In genomic region chr1:175480343-175480827, GRCh38 we compare ENCODE assay signal across 19 cellular contexts.
"Had no signal": no experiment of that assay in that cellular context is flagged by ENCODE, and none has a peak within 500 bp of the region (broad histone marks: within the 10 kb centered on the region; RNA-seq: fewer than 3 reads in every experiment).

No MANE protein-coding gene starts in this region.

- H3K36me3 Mint-ChIP-seq: activated naive CD8-positive, alpha-beta T cell treated with anti-CD3 and anti-CD28 coated beads, Interleukin-2, amount 10 ng/mL, durations not matched to agents 7 days and 5 days; T-cell had no signal

- H3K27ac ChIP-seq: adrenal gland, SK-N-MC, WERI-Rb-1 had no signal

- H3K9me3 Mint-ChIP-seq: activated CD8-positive, alpha-beta T cell treated with anti-CD3 and anti-CD28 coated beads for 36 hours; activated naive CD8-positive, alpha-beta T cell treated with anti-CD3 and anti-CD28 coated beads, Interleukin-2, amount 10 ng/mL, durations not matched to agents 7 days and 5 days; activated T-cell treated with anti-CD3 and anti-CD28 coated beads, Interleukin-2, amount 50 U/mL, for 72 hours; activated T-helper 2 cell treated with anti-CD3 and anti-CD28 coated beads, Interferon-gamma antibody, Interleukin-2, Interleukin-4, amounts not matched to agents 10 μg/mL and 5 μg/mL and 100 μg/mL, durations not matched to agents 14 hours and 24 hours and 36 hours; T-cell had no signal

- H3K27ac Mint-ChIP-seq: activated CD8-positive, alpha-beta T cell treated with anti-CD3 and anti-CD28 coated beads for 36 hours; activated naive CD8-positive, alpha-beta T cell treated with anti-CD3 and anti-CD28 coated beads, Interleukin-2, amount 10 ng/mL, durations not matched to agents 7 days and 5 days; activated T-cell treated with anti-CD3 and anti-CD28 coated beads, Interleukin-2, amount 50 U/mL, for 72 hours; activated T-helper 2 cell treated with anti-CD3 and anti-CD28 coated beads, Interferon-gamma antibody, Interleukin-2, Interleukin-4, amounts not matched to agents 10 μg/mL and 5 μg/mL and 100 μg/mL, durations not matched to agents 14 hours and 24 hours and 36 hours; T-cell had no signal

- H3K4me3 Mint-ChIP-seq: activated CD8-positive, alpha-beta T cell treated with anti-CD3 and anti-CD28 coated beads for 36 hours; activated naive CD8-positive, alpha-beta T cell treated with anti-CD3 and anti-CD28 coated beads, Interleukin-2, amount 10 ng/mL, durations not matched to agents 7 days and 5 days; activated T-cell treated with anti-CD3 and anti-CD28 coated beads, Interleukin-2, amount 50 U/mL, for 72 hours; T-cell had no signal

- H3K4me1 Mint-ChIP-seq: activated naive CD8-positive, alpha-beta T cell treated with anti-CD3 and anti-CD28 coated beads, Interleukin-2, amount 10 ng/mL, durations not matched to agents 7 days and 5 days had no signal

- H3K27me3 ChIP-seq: adrenal gland had no signal

- H3K4me3 ChIP-seq: adrenal gland, MG63, SK-N-MC had no signal

- H3K9me3 ChIP-seq: adrenal gland, MG63 had no signal

- ATAC-seq: Right ventricle myocardium inferior, T-cell had no signal

- H3K36me3 ChIP-seq: adrenal gland, MG63, WERI-Rb-1 had no signal

- H3K4me1 ChIP-seq: adrenal gland had no signal

- DNase-seq: activated CD4-positive, alpha-beta T cell treated with anti-CD3 and anti-CD28 coated beads for 4 hours; activated CD8-positive, alpha-beta memory T cell treated with anti-CD3 and anti-CD28 coated beads, Interleukin-2, amount 50 U/mL, for 4 hours; activated CD8-positive, alpha-beta T cell treated with anti-CD3 and anti-CD28 coated beads for 36 hours; activated gamma-delta T cell treated with Interleukin-2 at 50 U/mL for 16 hours; activated naive CD4-positive, alpha-beta T cell treated with anti-CD3 and anti-CD28 coated beads, Interleukin-2, amount 50 U/mL, for 16 hours; activated naive CD8-positive, alpha-beta T cell treated with anti-CD3 and anti-CD28 coated beads, Interleukin-2, amount 10 ng/mL, durations not matched to agents 7 days and 5 days; activated T-cell treated with anti-CD3 and anti-CD28 coated beads, Interleukin-2, amount 50 U/mL, for 72 hours; adrenal gland; anterior cingulate cortex; MG63; NCI-H2029; NCI-H226; T-cell; T-helper 2 cell; T1000; WERI-Rb-1 had no signal
